In genomic region chr11:32087602-32088001, GRCh38 we compare ENCODE assay signal across 11 cellular contexts. TPM values are rescaled to one million over a fixed set of nuclear protein-coding genes. Genes with fewer than 3 reads are reported as not detected.
DNase-seq lines count a peak whose midpoint lies in the region; ATAC-seq, FAIRE-seq and TF ChIP-seq lines count a peak whose summit lies in the region.
"Had no signal": no experiment of that assay in that cellular context is flagged by ENCODE, and none has a peak within 500 bp of the region (broad histone marks: within the 10 kb centered on the region; RNA-seq: fewer than 3 reads in every experiment).

No MANE protein-coding gene starts in this region.

- H3K4me2 ChIP-seq in MM.1S (ENCODE audit: low read depth, low read length) (peak overlapping the region; percentile 45; the same call in 1 of the 2 replicates), endothelial cell of umbilical vein (ENCODE audit: insufficient read depth, low read length) (peak overlapping the region; percentile 85)

- intact Hi-C loops in endothelial cell of umbilical vein (cut with micrococcal nuclease) (loop anchor here (1.0 to 10.0 kb wide), 4 partner anchors 16 to 807 kb away; partner anchors contain the start of genes ELP4, IMMP1L and QSER1), posterior vena cava (cut with DNase I) (no loop called here)

- no peaks in the 10 kb centered on the region for H3K36me3 ChIP-seq in MM.1S (replicated peaks; ENCODE audit: insufficient read depth, low read length)
- H3K36me3 ChIP-seq in endothelial cell of umbilical vein (ENCODE audit: control insufficient read depth in 2 of 2, extremely low read depth in 1 of 2, insufficient read depth in 2 of 2, low read length in 2 of 2) = no peaks in the 10 kb centered on the region
- no peaks in the 10 kb centered on the region for H3K36me3 ChIP-seq in subcutaneous abdominal adipose tissue (ENCODE audit: control insufficient read depth in 5 of 5, insufficient read depth in 5 of 5, low read length in 5 of 5)

- peaks cover 11% of the 10 kb centered on the region for H3K79me2 ChIP-seq in MM.1S (ENCODE audit: low read length)
- peaks cover 14% of the 10 kb centered on the region for H3K79me2 ChIP-seq in endothelial cell of umbilical vein (ENCODE audit: control insufficient read depth, insufficient read depth, low read length)

- H3K4me3 ChIP-seq in MM.1S (ENCODE audit: low read length) (no peak overlapping the region), endothelial cell of umbilical vein (replicated peaks in 1 of 3; ENCODE audit: insufficient read depth in 1 of 3, low read depth in 1 of 3, low read length in 3 of 3) (peak overlapping the region in 1 of 3 experiments; percentile 38), subcutaneous abdominal adipose tissue (ENCODE audit: low read depth in 1 of 5, low read length in 5 of 5) (no peak overlapping the region)

- TF ChIP-seq CTCF in MM.1S (IDR thresholded peaks at IDR 0.05; ENCODE audit: low read length) (no peak), endothelial cell of umbilical vein (IDR thresholded peaks at IDR 0.05; ENCODE audit: extremely low read depth in 1 of 2, insufficient read depth in 1 of 2, low read depth in 1 of 2, low read length in 2 of 2) (no peak)

- peak overlapping the region; percentile 21 for H3K27ac ChIP-seq in MM.1S (ENCODE audit: low read length)
- peak overlapping the region; percentile 91 for H3K27ac ChIP-seq in endothelial cell of umbilical vein (ENCODE audit: insufficient read depth, low read depth, low read length)
- peak overlapping the region; percentile 52 for H3K27ac ChIP-seq in subcutaneous abdominal adipose tissue (ENCODE audit: low read depth, low read length)

- H3K9me3 ChIP-seq in MM.1S (replicated peaks; ENCODE audit: insufficient read depth, low read length) = no peaks in the 10 kb centered on the region
- no peaks in the 10 kb centered on the region for H3K9me3 ChIP-seq in endothelial cell of umbilical vein (replicated peaks; ENCODE audit: control insufficient read depth, insufficient read depth, low read length)
- no peaks in the 10 kb centered on the region for H3K9me3 ChIP-seq in subcutaneous abdominal adipose tissue (ENCODE audit: control insufficient read depth in 5 of 5, low read length in 5 of 5)

- no peaks in the 10 kb centered on the region for H3K9me3 Mint-ChIP-seq in activated naive CD4-positive, alpha-beta T cell treated with anti-CD3 and anti-CD28 coated beads, Interleukin-2, amount 50 U/mL, for 24 hours
- H3K9me3 Mint-ChIP-seq: activated CD8-positive, alpha-beta T cell treated with anti-CD3 and anti-CD28 coated beads for 36 hours had no signal

- no peaks in the 10 kb centered on the region for H3K9me2 ChIP-seq in MM.1S (replicated peaks; ENCODE audit: insufficient read depth, low read length)

- no peak for DNase-seq in activated naive CD4-positive, alpha-beta T cell treated with anti-CD3 and anti-CD28 coated beads, Interleukin-2, amount 50 U/mL, for 16 hours
- DNase-seq in MM.1S (peak; percentile 7), endothelial cell of umbilical vein (ENCODE audit: low read depth, low spot score) (no peak), posterior vena cava (ENCODE audit: low spot score) (no peak)
- DNase-seq: NCI-H1930, SIG-M5 had no signal

- CTCF ChIA-PET in endothelial cell of umbilical vein (lab: Charles Lee) = interaction anchor here (0.8 to 3.0 kb wide), 5 partner anchors 15 to 734 kb away, joined by 3 to 16 read pairs (median 8); no protein-coding TSS in a partner anchor

- H3F3A ChIP-seq in MM.1S (ENCODE audit: insufficient read depth, low read length) = peaks cover 23% of the 10 kb centered on the region

- no TSS peak for BruUV-seq in endothelial cell of umbilical vein (replicated peaks; lab: Mats Ljungman, UMichigan)

- dilution Hi-C loops in endothelial cell of umbilical vein (cut with MboI; ENCODE audit: extremely low pct_ligation_motif_present, low sequenced_read_pairs) = no loop called here

- POLR2A ChIA-PET in endothelial cell of umbilical vein (lab: Charles Lee) = no interaction called here

- no peak overlapping the region for H3K4me3 Mint-ChIP-seq in activated naive CD4-positive, alpha-beta T cell treated with anti-CD3 and anti-CD28 coated beads, Interleukin-2, amount 50 U/mL, for 24 hours
- H3K4me3 Mint-ChIP-seq: activated CD8-positive, alpha-beta T cell treated with anti-CD3 and anti-CD28 coated beads for 36 hours had no signal

- ATAC-seq in GM21515 (IDR thresholded peaks at IDR 0.05; ENCODE audit: unreplicated experiment) = no peak
- no peak for ATAC-seq in HG03159 (IDR thresholded peaks at IDR 0.05; ENCODE audit: unreplicated experiment)

- H2AFZ ChIP-seq in MM.1S (ENCODE audit: low read length) (0 out of 2 replicates have a peak overlapping the region, but pooled peaks have one; percentile 18), endothelial cell of umbilical vein (ENCODE audit: low read depth, low read length) (peak overlapping the region; percentile 15)

- no peaks in the 10 kb centered on the region for H3K9me1 ChIP-seq in endothelial cell of umbilical vein (replicated peaks; ENCODE audit: control insufficient read depth, extremely low read depth, insufficient read depth, low read length)

- H3K9ac ChIP-seq in MM.1S (ENCODE audit: low read length) (no peak overlapping the region), endothelial cell of umbilical vein (replicated peaks; ENCODE audit: extremely low read depth, insufficient read depth, low read length) (peak overlapping the region; percentile 58), subcutaneous abdominal adipose tissue (ENCODE audit: low read length in 5 of 5) (no peak overlapping the region)

- H3K27me3 ChIP-seq in MM.1S (replicated peaks; ENCODE audit: insufficient read depth, low read length) (no peaks in the 10 kb centered on the region), endothelial cell of umbilical vein (ENCODE audit: control insufficient read depth in 2 of 2, insufficient read depth in 2 of 2, low read length in 2 of 2) (no peaks in the 10 kb centered on the region), subcutaneous abdominal adipose tissue (ENCODE audit: control insufficient read depth in 5 of 5, insufficient read depth in 4 of 5, low read length in 5 of 5) (no peaks in the 10 kb centered on the region)

- H3K27ac Mint-ChIP-seq in activated naive CD4-positive, alpha-beta T cell treated with anti-CD3 and anti-CD28 coated beads, Interleukin-2, amount 50 U/mL, for 24 hours = peak overlapping the region; percentile 52
- H3K27ac Mint-ChIP-seq: activated CD8-positive, alpha-beta T cell treated with anti-CD3 and anti-CD28 coated beads for 36 hours had no signal

- H3K4me1 ChIP-seq in MM.1S (ENCODE audit: low read length) = peaks cover 21% of the 10 kb centered on the region
- H3K4me1 ChIP-seq in endothelial cell of umbilical vein (ENCODE audit: control insufficient read depth, extremely low read depth, insufficient read depth, low read length) = peaks cover 31% of the 10 kb centered on the region
- peaks cover 6 to 38% (median 35%) of the 10 kb centered on the region in 5 donors for H3K4me1 ChIP-seq in subcutaneous abdominal adipose tissue (ENCODE audit: control insufficient read depth in 5 of 5, insufficient read depth in 5 of 5, low read length in 5 of 5)

- no peaks in the 10 kb centered on the region for H3K36me3 Mint-ChIP-seq in activated naive CD4-positive, alpha-beta T cell treated with anti-CD3 and anti-CD28 coated beads, Interleukin-2, amount 50 U/mL, for 24 hours

- H3K4me1 Mint-ChIP-seq in activated naive CD4-positive, alpha-beta T cell treated with anti-CD3 and anti-CD28 coated beads, Interleukin-2, amount 50 U/mL, for 24 hours = peaks cover 30% of the 10 kb centered on the region

- no peaks in the 10 kb centered on the region for H4K20me1 ChIP-seq in MM.1S (ENCODE audit: insufficient read depth, low read length)
- no peaks in the 10 kb centered on the region for H4K20me1 ChIP-seq in endothelial cell of umbilical vein (replicated peaks; ENCODE audit: control insufficient read depth, extremely low read depth, insufficient read depth, low read length)

- H3K27me3 Mint-ChIP-seq in activated naive CD4-positive, alpha-beta T cell treated with anti-CD3 and anti-CD28 coated beads, Interleukin-2, amount 50 U/mL, for 24 hours = peaks cover 16% of the 10 kb centered on the region

- FAIRE-seq in endothelial cell of umbilical vein (lab: Jason Lieb, UNC) = no peak

- TF ChIP-seq POLR2A in endothelial cell of umbilical vein (IDR thresholded peaks at IDR 0.05; ENCODE audit: low read depth, low read length) = no peak

TF ChIP-seq in endothelial cell of umbilical vein, 7 proteins besides CTCF, POLR2A, EP300 and RAD21:
- TF ChIP-seq POLR2AphosphoS5 (IDR thresholded peaks at IDR 0.05; ENCODE audit: insufficient read depth, low read depth, low read length) (no peak), FOS (IDR thresholded peaks at IDR 0.05; ENCODE audit: borderline replicate concordance, insufficient read depth, low read length) (no peak), JUN (IDR thresholded peaks at IDR 0.05; ENCODE audit: borderline replicate concordance, insufficient read depth, insufficient read length, low read depth) (no peak), MAX (IDR thresholded peaks at IDR 0.05; ENCODE audit: insufficient read depth, insufficient read length) (peak; percentile 30), MYC (IDR thresholded peaks at IDR 0.05; ENCODE audit: low read depth, low read length) (no peak)
TF ChIP-seq in endothelial cell of umbilical vein: peak in this region for 1.

RNA-seq across cellular contexts. Expression of gene RCN1, which starts 3.3 kb away (rescaled TPM):
- total RNA-seq in endothelial cell of umbilical vein (254 and 285 TPM in 2 replicates), posterior vena cava (100 to 1,000 TPM; 130 to 134 TPM)
- 168 and 174 TPM in 2 replicates for polyA plus RNA-seq in endothelial cell of umbilical vein
- polyA plus RNA-seq in endothelial cell of umbilical vein (2011; cell fraction: cytosol; rRNA removed) = 197 and 204 TPM in 2 replicates
- 205 and 279 TPM in 2 replicates for polyA plus RNA-seq in endothelial cell of umbilical vein (2011; cell fraction: nucleus; rRNA removed)
- 300 and 324 TPM in 2 replicates for polyA plus RNA-seq in endothelial cell of umbilical vein (2012)
- 149 and 152 TPM in 2 replicates for polyA minus RNA-seq in endothelial cell of umbilical vein
- 104 TPM for polyA minus RNA-seq in endothelial cell of umbilical vein (2011; cell fraction: cytosol; rRNA and poly(A)+ RNA removed)
- polyA minus RNA-seq in endothelial cell of umbilical vein (2011; cell fraction: nucleus; rRNA and poly(A)+ RNA removed) = 105 and 133 TPM in 2 replicates

Comparison
In these comparisons a context has a peak if more than half of its experiments do, and no peak if none do; other contexts are left out.
1. H3K27ac ChIP-seq: peak in every context shown above with its lines; median percentile 91 in endothelial cell of umbilical vein; 52 in subcutaneous abdominal adipose tissue; 21 in MM.1S.